ENCODE assay signal across 16 cellular contexts in the genomic region with DNA sequence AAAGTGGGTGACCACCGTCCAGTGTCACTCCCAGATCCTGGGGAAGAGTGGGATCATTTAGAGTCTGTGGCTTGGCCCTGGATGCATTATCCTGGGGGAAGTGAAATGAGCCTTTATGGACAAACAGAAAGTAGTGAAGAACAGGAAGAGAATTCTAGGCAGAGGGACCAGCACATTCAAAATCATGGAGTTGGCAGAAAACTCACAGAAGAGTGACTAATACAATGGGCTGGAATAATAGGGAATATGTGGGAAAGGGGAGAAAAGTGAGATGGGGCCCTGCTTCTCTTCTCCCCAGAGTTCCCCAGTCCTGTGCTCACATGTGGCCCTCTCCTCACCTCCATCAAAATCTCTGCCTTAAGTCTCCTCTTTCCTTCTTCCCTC.
DNase-seq lines count a peak whose midpoint lies in the region; ATAC-seq and TF ChIP-seq lines count a peak whose summit lies in the region.
"Had no signal": no experiment of that assay in that cellular context is flagged by ENCODE, and none has a peak within 500 bp of the region (broad histone marks: within the 10 kb centered on the region; RNA-seq: fewer than 3 reads in every experiment).

No MANE protein-coding gene starts in this region.

- peak overlapping the region in 1 of 5 donors; percentile 33 for H3K9ac ChIP-seq in subcutaneous abdominal adipose tissue (ENCODE audit: low read length in 5 of 5)
- H3K9ac ChIP-seq: BLaER1 treated with 17β-estradiol and CSF1 and Interleukin-3, amounts not matched to agents 10 nM and 100 nM had no signal

- intact Hi-C loops in ascending aorta (cut with DNase I): loop anchor here (5.0 kb wide), 5 partner anchors 58 to 458 kb away; a partner anchor contains a TSS

- peaks cover 9 to 22% of the 10 kb centered on the region in 2 donors for H3K4me1 ChIP-seq in ascending aorta
- H3K4me1 ChIP-seq in subcutaneous abdominal adipose tissue (ENCODE audit: control insufficient read depth in 5 of 5, insufficient read depth in 5 of 5, low read length in 5 of 5): peaks cover 2 to 55% (median 36%) of the 10 kb centered on the region in 5 donors

- H3K9me3 ChIP-seq in ascending aorta: no peaks in the 10 kb centered on the region
- no peaks in the 10 kb centered on the region for H3K9me3 ChIP-seq in subcutaneous abdominal adipose tissue (ENCODE audit: control insufficient read depth in 5 of 5, low read length in 5 of 5)
- H3K9me3 ChIP-seq: BLaER1 treated with 17β-estradiol and CSF1 and Interleukin-3, amounts not matched to agents 10 nM and 100 nM had no signal

- no peak for ATAC-seq in GM18511 (IDR thresholded peaks at IDR 0.05; ENCODE audit: unreplicated experiment)
- ATAC-seq: activated T-cell treated with anti-CD3 and anti-CD28 coated beads, Interleukin-2, amount 50 U/mL, for 4 hours; left lobe of liver; stimulated activated naive CD8-positive, alpha-beta T cell treated with anti-CD3 and anti-CD28 coated beads, Interleukin-15, Interleukin-2, amounts not matched to agents 100 U/mL and 50 U/mL, for 24 hours had no signal

- no peak overlapping the region for H3K4me3 ChIP-seq in ascending aorta
- no peak overlapping the region for H3K4me3 ChIP-seq in fibroblast of pulmonary artery (replicated peaks; ENCODE audit: low read depth, low read length)
- H3K4me3 ChIP-seq in subcutaneous abdominal adipose tissue (ENCODE audit: low read depth in 1 of 5, low read length in 5 of 5): no peak overlapping the region
- H3K4me3 ChIP-seq: BLaER1 treated with 17β-estradiol and CSF1 and Interleukin-3, amounts not matched to agents 10 nM and 100 nM had no signal

- H3K27me3 ChIP-seq in ascending aorta (no peaks in the 10 kb centered on the region), subcutaneous abdominal adipose tissue (ENCODE audit: control insufficient read depth in 5 of 5, insufficient read depth in 4 of 5, low read length in 5 of 5) (no peaks in the 10 kb centered on the region)
- H3K27me3 ChIP-seq: BLaER1 treated with 17β-estradiol and CSF1 and Interleukin-3, amounts not matched to agents 10 nM and 100 nM had no signal

- H3K27ac ChIP-seq in ascending aorta (peak overlapping the region; percentile 49 to 53), subcutaneous abdominal adipose tissue (ENCODE audit: low read depth, low read length) (peak overlapping the region; percentile 70)
- H3K27ac ChIP-seq: BLaER1 treated with 17β-estradiol and CSF1 and Interleukin-3, amounts not matched to agents 10 nM and 100 nM had no signal

- TF ChIP-seq CTCF in ascending aorta (IDR thresholded peaks at IDR 0.05) (no peak), fibroblast of pulmonary artery (IDR thresholded peaks at IDR 0.05; ENCODE audit: low read length, missing control alignments) (no peak)

- DNase-seq in HCEC 1CT: peak; percentile 33
- DNase-seq in ascending aorta (ENCODE audit: low spot score in 2 of 2): no peak
- peak; percentile 33 for DNase-seq in fibroblast of pulmonary artery (ENCODE audit: low read depth)
- DNase-seq in HUDEP-2 (lab: John Stamatoyannopoulos, UW; ENCODE audit: unreplicated experiment in 76 of 76): no peak
- no peak for DNase-seq in H4 (ENCODE audit: low spot score)
- DNase-seq: activated CD4-positive, alpha-beta T cell treated with anti-CD3 and anti-CD28 coated beads, Interleukin-2, amount 50 U/mL, for 4 hours; activated naive CD8-positive, alpha-beta T cell treated with anti-CD3 and anti-CD28 coated beads, Interleukin-2, amount 10 ng/mL, durations not matched to agents 7 days and 5 days; activated T-cell treated with anti-CD3 and anti-CD28 coated beads, Interleukin-2, amount 50 U/mL, for 4 hours; Kasumi-1; NCI-H1436 treated with DMSO at 0.1 percent for 48 hours; NCI-H2227 treated with DMSO at 0.1 percent for 48 hours; stimulated activated naive CD8-positive, alpha-beta T cell treated with anti-CD3 and anti-CD28 coated beads, Interleukin-15, Interleukin-2, amounts not matched to agents 100 U/mL and 50 U/mL, for 24 hours had no signal

- no peaks in the 10 kb centered on the region for H3K36me3 ChIP-seq in ascending aorta
- H3K36me3 ChIP-seq in subcutaneous abdominal adipose tissue (ENCODE audit: control insufficient read depth in 5 of 5, insufficient read depth in 5 of 5, low read length in 5 of 5): peaks cover 4 to 19% (median 10%) of the 10 kb centered on the region in 5 donors
- H3K36me3 ChIP-seq: BLaER1 treated with 17β-estradiol and CSF1 and Interleukin-3, amounts not matched to agents 10 nM and 100 nM had no signal

Comparison
In these comparisons a context has a peak if more than half of its experiments do, and no peak if none do; other contexts are left out.
1. DNase-seq: peak in HCEC 1CT (single experiment) and fibroblast of pulmonary artery (single experiment); none in ascending aorta (0 of 2), HUDEP-2 (0 of 76) and H4 (single experiment).